Comparison of ENCODE assay signal across 2 cellular contexts in genomic region chr20:34951252-34951651, GRCh38.
TF ChIP-seq lines count a peak whose summit lies in the region.

No MANE protein-coding gene starts in this region.

TF ChIP-seq in GM23338, 12 proteins besides CTCF, POLR2A, EP300 and RAD21:
- TF ChIP-seq POLR2AphosphoS5 (IDR thresholded peaks at IDR 0.05; ENCODE audit: low read depth) (no peak), STAT1 (IDR thresholded peaks at IDR 0.05; ENCODE audit: unreplicated experiment) (no peak), CREB1 (CRISPR knock-in tag; IDR thresholded peaks at IDR 0.05; ENCODE audit: low read depth) (no peak), NANOG (IDR thresholded peaks at IDR 0.05; ENCODE audit: borderline replicate concordance) (no peak), ZNF331 (CRISPR knock-in tag; IDR thresholded peaks at IDR 0.05; ENCODE audit: low read depth) (no peak), REST (IDR thresholded peaks at IDR 0.05; ENCODE audit: unreplicated experiment) (no peak), JUNB (IDR thresholded peaks at IDR 0.05; ENCODE audit: unreplicated experiment) (no peak), ZNF462 (CRISPR knock-in tag; IDR thresholded peaks at IDR 0.05) (no peak), EZH2 (IDR thresholded peaks at IDR 0.05; ENCODE audit: low read depth, unreplicated experiment) (no peak), EZH2phosphoT487 (IDR thresholded peaks at IDR 0.05; ENCODE audit: unreplicated experiment) (no peak), ZNF114 (CRISPR knock-in tag; IDR thresholded peaks at IDR 0.05) (no peak)
- TF ChIP-seq, protein P1, sequence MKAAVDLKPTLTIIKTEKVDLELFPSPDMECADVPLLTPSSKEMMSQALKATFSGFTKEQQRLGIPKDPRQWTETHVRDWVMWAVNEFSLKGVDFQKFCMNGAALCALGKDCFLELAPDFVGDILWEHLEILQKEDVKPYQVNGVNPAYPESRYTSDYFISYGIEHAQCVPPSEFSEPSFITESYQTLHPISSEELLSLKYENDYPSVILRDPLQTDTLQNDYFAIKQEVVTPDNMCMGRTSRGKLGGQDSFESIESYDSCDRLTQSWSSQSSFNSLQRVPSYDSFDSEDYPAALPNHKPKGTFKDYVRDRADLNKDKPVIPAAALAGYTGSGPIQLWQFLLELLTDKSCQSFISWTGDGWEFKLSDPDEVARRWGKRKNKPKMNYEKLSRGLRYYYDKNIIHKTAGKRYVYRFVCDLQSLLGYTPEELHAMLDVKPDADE (IDR thresholded peaks at IDR 0.05), result no peak

TF ChIP-seq in GM12878, 131 proteins besides CTCF, POLR2A, EP300 and RAD21:
- TF ChIP-seq NFXL1 (IDR thresholded peaks at IDR 0.05; ENCODE audit: borderline replicate concordance), result no peak
- TF ChIP-seq POLR2AphosphoS2 (IDR thresholded peaks at IDR 0.05; ENCODE audit: low read depth, low read length), result no peak
- no peak for TF ChIP-seq NFYA (IDR thresholded peaks at IDR 0.05; ENCODE audit: borderline replicate concordance, low read depth, low read length)
- TF ChIP-seq BHLHE40 (IDR thresholded peaks at IDR 0.05; ENCODE audit: borderline replicate concordance in 1 of 2, low read depth in 2 of 2, low read length in 1 of 2), result peak in 1 of 2 experiments; percentile 23; a peak in 1 of 4 replicates
